21 cellular contexts compared by ENCODE assay signal in the genomic region with DNA sequence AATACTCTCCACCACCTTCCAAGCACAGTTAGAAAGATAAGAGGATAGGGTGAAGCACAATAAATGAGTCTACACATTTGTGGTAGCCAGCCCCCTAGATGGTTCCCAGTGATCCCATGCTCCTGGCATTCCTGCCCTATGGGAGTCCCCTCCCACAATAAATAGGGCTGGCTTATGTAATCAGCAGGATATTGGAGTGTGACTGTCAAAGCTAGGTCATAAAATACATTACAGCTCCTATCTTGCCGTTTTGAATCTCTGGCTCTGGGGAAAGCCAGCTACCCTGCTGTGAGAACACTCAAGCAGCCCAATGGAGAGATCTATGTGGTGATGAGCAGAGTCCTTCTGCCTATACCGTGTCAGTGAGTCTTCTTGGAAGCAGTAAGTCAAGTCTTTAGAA.
"Had no signal": no experiment of that assay in that cellular context is flagged by ENCODE, and none has a peak within 500 bp of the region (broad histone marks: within the 10 kb centered on the region; RNA-seq: fewer than 3 reads in every experiment).

No MANE protein-coding gene starts in this region.

- DNase-seq: activated CD4-positive, alpha-beta T cell treated with anti-CD3 and anti-CD28 coated beads, Interleukin-2, amount 50 U/mL, for 1 hour; activated CD4-positive, CD25-positive, alpha-beta regulatory T cell treated with anti-CD3 and anti-CD28 coated beads, Interleukin-2, amount 50 U/mL, for 72 hours; activated CD8-positive, alpha-beta memory T cell treated with anti-CD3 and anti-CD28 coated beads, Interleukin-2, amount 50 U/mL, for 4 hours; activated naive CD4-positive, alpha-beta T cell treated with anti-CD3 and anti-CD28 coated beads for 36 hours; activated naive CD8-positive, alpha-beta T cell treated with anti-CD3 and anti-CD28 coated beads, Interleukin-2, amount 50 U/mL, for 24 hours; activated T-cell treated with anti-CD3 and anti-CD28 coated beads, Interleukin-2, amount 50 U/mL, for 4 hours; anterior cingulate cortex; caudate nucleus; colonic mucosa; heart left ventricle; left cardiac atrium; mesenchymal stem cell; naive thymus-derived CD8-positive, alpha-beta T cell; pancreas; stimulated activated naive B cell treated with anti-CD40 and anti-IgM and Interleukin-4, amounts not matched to agents 10 μg/mL and 1 μg/mL and 100 μg/mL, for 72 hours had no signal

- ATAC-seq: activated naive CD8-positive, alpha-beta T cell treated with anti-CD3 and anti-CD28 coated beads, Interleukin-2, amount 50 U/mL, for 24 hours; activated T-cell treated with anti-CD3 and anti-CD28 coated beads, Interleukin-2, amount 50 U/mL, for 4 hours; gastroesophageal sphincter; heart left ventricle; naive thymus-derived CD8-positive, alpha-beta T cell; pancreas; sciatic nerve; stimulated activated naive B cell treated with anti-CD40 and anti-IgM and Interleukin-4, amounts not matched to agents 10 μg/mL and 1 μg/mL and 100 μg/mL, for 72 hours had no signal

- H3K27me3 Mint-ChIP-seq: activated naive CD8-positive, alpha-beta T cell treated with anti-CD3 and anti-CD28 coated beads, Interleukin-2, amount 50 U/mL, for 24 hours; brain had no signal

- H3K27ac Mint-ChIP-seq: activated naive CD4-positive, alpha-beta T cell treated with anti-CD3 and anti-CD28 coated beads for 36 hours; activated naive CD8-positive, alpha-beta T cell treated with anti-CD3 and anti-CD28 coated beads, Interleukin-2, amount 50 U/mL, for 24 hours; brain; naive thymus-derived CD8-positive, alpha-beta T cell; stimulated activated naive B cell treated with anti-CD40 and anti-IgM and Interleukin-4, amounts not matched to agents 10 μg/mL and 1 μg/mL and 100 μg/mL, for 72 hours; T-helper 1 cell treated with Interleukin-12 subunit alpha and Interleukin-12 subunit beta and Interleukin-4 antibody, amounts not matched to agents 30 μg/mL and 1 μg/mL, for 36 hours had no signal

- H3K4me2 ChIP-seq: smooth muscle cell had no signal

- H3K27ac ChIP-seq: colonic mucosa, gastroesophageal sphincter, heart left ventricle, pancreas had no signal

- H3K4me3 Mint-ChIP-seq: activated naive CD4-positive, alpha-beta T cell treated with anti-CD3 and anti-CD28 coated beads for 36 hours; activated naive CD8-positive, alpha-beta T cell treated with anti-CD3 and anti-CD28 coated beads, Interleukin-2, amount 50 U/mL, for 24 hours; activated T-cell treated with anti-CD3 and anti-CD28 coated beads, Interleukin-2, amount 50 U/mL, for 4 hours; brain; naive thymus-derived CD8-positive, alpha-beta T cell; stimulated activated naive B cell treated with anti-CD40 and anti-IgM and Interleukin-4, amounts not matched to agents 10 μg/mL and 1 μg/mL and 100 μg/mL, for 72 hours; T-helper 1 cell treated with Interleukin-12 subunit alpha and Interleukin-12 subunit beta and Interleukin-4 antibody, amounts not matched to agents 30 μg/mL and 1 μg/mL, for 36 hours had no signal

- H3K4me3 ChIP-seq: colonic mucosa, gastroesophageal sphincter, heart left ventricle, pancreas, smooth muscle cell had no signal

- H3K9me3 ChIP-seq: colonic mucosa, gastroesophageal sphincter, heart left ventricle, pancreas had no signal

- H3K27me3 ChIP-seq: colonic mucosa, gastroesophageal sphincter, heart left ventricle, pancreas had no signal

- H3K4me1 ChIP-seq: colonic mucosa, gastroesophageal sphincter, heart left ventricle, pancreas had no signal

- H3K9me3 Mint-ChIP-seq: activated naive CD4-positive, alpha-beta T cell treated with anti-CD3 and anti-CD28 coated beads for 36 hours; activated naive CD8-positive, alpha-beta T cell treated with anti-CD3 and anti-CD28 coated beads, Interleukin-2, amount 50 U/mL, for 24 hours; activated T-cell treated with anti-CD3 and anti-CD28 coated beads, Interleukin-2, amount 50 U/mL, for 4 hours; T-helper 1 cell treated with Interleukin-12 subunit alpha and Interleukin-12 subunit beta and Interleukin-4 antibody, amounts not matched to agents 30 μg/mL and 1 μg/mL, for 36 hours had no signal

- H3K36me3 Mint-ChIP-seq: brain; naive thymus-derived CD8-positive, alpha-beta T cell; stimulated activated naive B cell treated with anti-CD40 and anti-IgM and Interleukin-4, amounts not matched to agents 10 μg/mL and 1 μg/mL and 100 μg/mL, for 72 hours had no signal

- H3K36me3 ChIP-seq: colonic mucosa, gastroesophageal sphincter, heart left ventricle, pancreas had no signal

- FAIRE-seq: endometrium, pancreas had no signal

- H3K4me1 Mint-ChIP-seq: activated naive CD8-positive, alpha-beta T cell treated with anti-CD3 and anti-CD28 coated beads, Interleukin-2, amount 50 U/mL, for 24 hours; naive thymus-derived CD8-positive, alpha-beta T cell; stimulated activated naive B cell treated with anti-CD40 and anti-IgM and Interleukin-4, amounts not matched to agents 10 μg/mL and 1 μg/mL and 100 μg/mL, for 72 hours had no signal
